Comparison of ENCODE assay signal across 9 cellular contexts in genomic region chr6:18388942-18389341, GRCh38. TPM values are rescaled to one million over a fixed set of nuclear protein-coding genes. Genes with fewer than 3 reads are reported as not detected.
DNase-seq lines count a peak whose midpoint lies in the region; ATAC-seq and TF ChIP-seq lines count a peak whose summit lies in the region.
"Had no signal": no experiment of that assay in that cellular context is flagged by ENCODE, and none has a peak within 500 bp of the region (broad histone marks: within the 10 kb centered on the region; RNA-seq: fewer than 3 reads in every experiment).

No MANE protein-coding gene starts in this region.

- H3K4me1 Mint-ChIP-seq in T-helper 17 cell = peaks cover 26% of the 10 kb centered on the region

- peak overlapping the region; percentile 100 for H3K4me3 Mint-ChIP-seq in T-helper 17 cell

- peak overlapping the region; percentile 84 for H3K27ac Mint-ChIP-seq in T-helper 17 cell

- peaks cover 5% of the 10 kb centered on the region for H3K4me1 ChIP-seq in smooth muscle cell (ENCODE audit: low read depth)

- peaks cover 8% of the 10 kb centered on the region for H3K27me3 Mint-ChIP-seq in T-helper 17 cell

- peaks cover 5% of the 10 kb centered on the region for H3K36me3 Mint-ChIP-seq in T-helper 17 cell (ENCODE audit: low read depth)

- H3K4me2 ChIP-seq in smooth muscle cell = peak overlapping the region; percentile 95

- peaks cover 31% of the 10 kb centered on the region for H3K27me3 ChIP-seq in smooth muscle cell (ENCODE audit: low read depth)

- TF ChIP-seq CTCF in smooth muscle cell (IDR thresholded peaks at IDR 0.05; ENCODE audit: borderline replicate concordance, insufficient read depth, poor library complexity, severe bottlenecking) = no peak

- peak overlapping the region; percentile 20 for H3K27ac ChIP-seq in smooth muscle cell (ENCODE audit: low read depth)

- no peak for ATAC-seq in T-helper 17 cell
- ATAC-seq in HG03460 (IDR thresholded peaks at IDR 0.05; ENCODE audit: unreplicated experiment) = no peak

- no peaks in the 10 kb centered on the region for H3F3A ChIP-seq in smooth muscle cell (ENCODE audit: low read depth)

- H3K79me2 ChIP-seq in smooth muscle cell (ENCODE audit: low read depth) = no peaks in the 10 kb centered on the region

- no peaks in the 10 kb centered on the region for H3K9me3 ChIP-seq in T-helper 17 cell (ENCODE audit: control insufficient read depth, low read length, poor library complexity, severe bottlenecking)
- no peaks in the 10 kb centered on the region for H3K9me3 ChIP-seq in smooth muscle cell (replicated peaks; ENCODE audit: low read depth)

- H3K4me3 ChIP-seq in smooth muscle cell = peak overlapping the region; percentile 67

- H3K9ac ChIP-seq in smooth muscle cell (ENCODE audit: low read depth) = no peak overlapping the region

- no peaks in the 10 kb centered on the region for H4K20me1 ChIP-seq in smooth muscle cell (ENCODE audit: low read depth)

- no peak overlapping the region for H2AFZ ChIP-seq in smooth muscle cell (ENCODE audit: low read depth)

- DNase-seq in GM03348 (ENCODE audit: low spot score) (peak; percentile 68), T-helper 17 cell (no peak), glomerular visceral epithelial cell (ENCODE audit: extremely low spot score) (peak; percentile 45), smooth muscle cell (lab: John Stamatoyannopoulos, UW; ENCODE audit: unreplicated experiment) (no peak), HuH-7 (ENCODE audit: low spot score) (no peak), T1000 (lab: John Stamatoyannopoulos, UW) (no peak), islet precursor cell (no peak)
- DNase-seq: activated CD8-positive, alpha-beta memory T cell treated with anti-CD3 and anti-CD28 coated beads, Interleukin-2, amount 50 U/mL, for 4 hours had no signal

- WGBS in smooth muscle cell (ENCODE audit: low lambda C conversion rate) = 52% methylated on average over 1 of the region's 1 CpG

- H3K36me3 ChIP-seq in smooth muscle cell (ENCODE audit: low read depth) = no peaks in the 10 kb centered on the region

RNA-seq across cellular contexts. Expression of gene RNF144B, which starts 1.8 kb away (rescaled TPM):
- total RNA-seq in T-helper 17 cell (1 to 10 TPM; 2.3 to 4.6 TPM), smooth muscle cell (10.9 and 11.2 TPM in 2 replicates)
- 3.1 and 3.4 TPM in 2 replicates for polyA plus RNA-seq in smooth muscle cell

Comparison
In these comparisons a context has a peak if more than half of its experiments do, and no peak if none do; other contexts are left out.
1. DNase-seq: peak in GM03348 (single experiment) and glomerular visceral epithelial cell (single experiment); none in T-helper 17 cell (0 of 3), smooth muscle cell (single experiment), HuH-7 (single experiment), T1000 (single experiment) and islet precursor cell (single experiment).